ENCODE assay signal across 15 cellular contexts in genomic region chr2:75602724-75603342, GRCh38. TPM values are rescaled to one million over a fixed set of nuclear protein-coding genes. Genes with fewer than 3 reads are reported as not detected.
DNase-seq lines count a peak whose midpoint lies in the region; FAIRE-seq and TF ChIP-seq lines count a peak whose summit lies in the region.
"Had no signal": no experiment of that assay in that cellular context is flagged by ENCODE, and none has a peak within 500 bp of the region (broad histone marks: within the 10 kb centered on the region; RNA-seq: fewer than 3 reads in every experiment).

No MANE protein-coding gene starts in this region.

- peaks cover 25% of the 10 kb centered on the region for H3K27me3 Mint-ChIP-seq in type B pancreatic cell

- no peak overlapping the region for H3K27ac Mint-ChIP-seq in type B pancreatic cell
- H3K27ac Mint-ChIP-seq: IgD-negative memory B cell, nephron had no signal

- no peak overlapping the region for H3K4me3 Mint-ChIP-seq in type B pancreatic cell
- H3K4me3 Mint-ChIP-seq: IgD-negative memory B cell, nephron had no signal

- H3K27ac ChIP-seq in AG04450 (ENCODE audit: low read depth, low read length) (peak overlapping the region; percentile 68), thyroid gland (no peak overlapping the region)
- H3K27ac ChIP-seq: C4-2B, testis had no signal

- no peak for DNase-seq in AG04450 (ENCODE audit: low read depth, low spot score)
- no peak for DNase-seq in HTR-8/SVneo (ENCODE audit: insufficient read length, low spot score)
- peak; percentile 95 for DNase-seq in bronchial epithelial cell (ENCODE audit: low read depth)
- peak; percentile 82 for DNase-seq in kidney tubule cell (ENCODE audit: low spot score)
- no peak for DNase-seq in type B pancreatic cell (ENCODE audit: extremely low spot score, unreplicated experiment)
- no peak for DNase-seq in activated gamma-delta T cell (lab: John Stamatoyannopoulos, UW)
- no peak for DNase-seq in thyroid gland
- DNase-seq in NCI-H2227 treated with DMSO at 0.1 percent for 48 hours (lab: John Stamatoyannopoulos, UW): no peak
- DNase-seq: NCI-H2171 treated with DMSO at 0.1 percent for 48 hours; Right ventricle myocardium superior; stimulated activated CD4-positive, alpha-beta T cell treated with anti-CD3 and anti-CD28 coated beads, Interleukin-4, amount 100 ng/mL, for 4 hours; testis had no signal

- peaks cover 29 to 39% of the 10 kb centered on the region in 2 donors for H3K4me1 ChIP-seq in thyroid gland

- WGBS in thyroid gland, 2 donors: 66 to 76% methylated on average over 6 of the region's 6 CpGs

- H3K9me3 ChIP-seq in AG04450 (ENCODE audit: control insufficient read depth, insufficient read depth, low read length): peaks cover 7% of the 10 kb centered on the region; the same call in 1 of the 2 replicates
- no peaks in the 10 kb centered on the region for H3K9me3 ChIP-seq in thyroid gland
- H3K9me3 ChIP-seq: testis had no signal

- H3K27me3 ChIP-seq in AG04450 (ENCODE audit: control insufficient read depth, insufficient read depth, low read length): no peaks in the 10 kb centered on the region
- no peaks in the 10 kb centered on the region for H3K27me3 ChIP-seq in bronchial epithelial cell (ENCODE audit: control insufficient read depth, insufficient read depth, low read length)
- no peaks in the 10 kb centered on the region for H3K27me3 ChIP-seq in thyroid gland
- H3K27me3 ChIP-seq: testis had no signal

- FAIRE-seq in HTR-8/SVneo (lab: Jason Lieb, UNC) (peak; percentile 76), bronchial epithelial cell (lab: Jason Lieb, UNC) (no peak)

- peaks cover 26% of the 10 kb centered on the region for H3K4me1 Mint-ChIP-seq in type B pancreatic cell (ENCODE audit: unreplicated experiment)
- H3K4me1 Mint-ChIP-seq: IgD-negative memory B cell had no signal

- CTCF ChIA-PET in AG04450 (lab: Charles Lee): interaction anchor here (0.8 to 4.8 kb wide), 4 partner anchors 25 to 137 kb away, joined by 3 to 74 read pairs (median 6); no protein-coding TSS in a partner anchor

- peaks cover 3% of the 10 kb centered on the region for H3K36me3 Mint-ChIP-seq in type B pancreatic cell
- H3K36me3 Mint-ChIP-seq: IgD-negative memory B cell had no signal

- no peak for TF ChIP-seq CTCF in AG04450 (IDR thresholded peaks at IDR 0.05; ENCODE audit: low read depth, low read length)
- no peak for TF ChIP-seq CTCF in bronchial epithelial cell (IDR thresholded peaks at IDR 0.05; ENCODE audit: insufficient read depth, low read length, severe bottlenecking)
- no peak for TF ChIP-seq CTCF in type B pancreatic cell (conservative IDR thresholded peaks at IDR 0.05)
- no peak for TF ChIP-seq CTCF in thyroid gland (IDR thresholded peaks at IDR 0.05)

- intact Hi-C loops in thyroid gland (cut with DNase I): no loop called here

- POLR2A ChIA-PET in AG04450 (lab: Yijun Ruan, JAX): interaction anchor here (0.6 to 0.7 kb wide), 2 partner anchors 41 to 84 kb away, joined by 3 to 6 read pairs; partner anchors contain the start of gene EVA1A

- no peaks in the 10 kb centered on the region for H3K36me3 ChIP-seq in bronchial epithelial cell (ENCODE audit: control insufficient read depth, insufficient read depth, low read length)
- no peaks in the 10 kb centered on the region for H3K36me3 ChIP-seq in thyroid gland

- TF ChIP-seq POLR2A in thyroid gland (IDR thresholded peaks at IDR 0.05): no peak

- peaks cover 6% of the 10 kb centered on the region for H3K9me3 Mint-ChIP-seq in type B pancreatic cell
- H3K9me3 Mint-ChIP-seq: IgD-negative memory B cell, nephron had no signal

- H3K4me3 ChIP-seq in AG04450 (ENCODE audit: low read depth, low read length) (no peak overlapping the region), bronchial epithelial cell (ENCODE audit: low read depth, low read length) (no peak overlapping the region), thyroid gland (replicated peaks in 1 of 3) (no peak overlapping the region)
- H3K4me3 ChIP-seq: testis had no signal

RNA-seq across cellular contexts. Expression of gene EVA1A, which starts 42.1 kb away (rescaled TPM):
- 22.8 and 32.5 TPM in 2 replicates for polyA plus RNA-seq in AG04450 (2011; rRNA removed)
- polyA minus RNA-seq in AG04450 (2011; rRNA and poly(A)+ RNA removed): 28.4 and 52.5 TPM in 2 replicates
- total RNA-seq in bronchial epithelial cell (4.6 and 5.8 TPM in 2 replicates), type B pancreatic cell (ENCODE audit: low replicate concordance) (10.8 and 13.5 TPM in 2 replicates), thyroid gland (10 to 100 TPM in 3 of 4 donors, 1 to 10 TPM in 1; 3.6 to 19.8 (median 12.3) TPM)
- polyA plus RNA-seq: IgD-negative memory B cell had no signal

RNA-seq across cellular contexts. Expression of gene MRPL19, which starts 43.8 kb away (rescaled TPM):
- polyA plus RNA-seq in AG04450 (2011; rRNA removed): 39.4 and 59.1 TPM in 2 replicates
- 14.0 and 27.8 TPM in 2 replicates for polyA minus RNA-seq in AG04450 (2011; rRNA and poly(A)+ RNA removed)
- 36.2 and 51.6 TPM in 2 replicates for total RNA-seq in bronchial epithelial cell
- 47.8 and 55.8 TPM in 2 replicates for total RNA-seq in type B pancreatic cell (ENCODE audit: low replicate concordance)
- total RNA-seq in thyroid gland: 10 to 100 TPM; 34.8 to 83.9 (median 57.6) TPM

Comparison
In these comparisons a context has a peak if more than half of its experiments do, and no peak if none do; other contexts are left out.
1. DNase-seq: peak in bronchial epithelial cell (single experiment) and kidney tubule cell (single experiment); none in AG04450 (single experiment), HTR-8/SVneo (single experiment), type B pancreatic cell (single experiment), activated gamma-delta T cell (single experiment), thyroid gland (0 of 2) and NCI-H2227 treated with DMSO at 0.1 percent for 48 hours (single experiment).